In the genomic region with DNA sequence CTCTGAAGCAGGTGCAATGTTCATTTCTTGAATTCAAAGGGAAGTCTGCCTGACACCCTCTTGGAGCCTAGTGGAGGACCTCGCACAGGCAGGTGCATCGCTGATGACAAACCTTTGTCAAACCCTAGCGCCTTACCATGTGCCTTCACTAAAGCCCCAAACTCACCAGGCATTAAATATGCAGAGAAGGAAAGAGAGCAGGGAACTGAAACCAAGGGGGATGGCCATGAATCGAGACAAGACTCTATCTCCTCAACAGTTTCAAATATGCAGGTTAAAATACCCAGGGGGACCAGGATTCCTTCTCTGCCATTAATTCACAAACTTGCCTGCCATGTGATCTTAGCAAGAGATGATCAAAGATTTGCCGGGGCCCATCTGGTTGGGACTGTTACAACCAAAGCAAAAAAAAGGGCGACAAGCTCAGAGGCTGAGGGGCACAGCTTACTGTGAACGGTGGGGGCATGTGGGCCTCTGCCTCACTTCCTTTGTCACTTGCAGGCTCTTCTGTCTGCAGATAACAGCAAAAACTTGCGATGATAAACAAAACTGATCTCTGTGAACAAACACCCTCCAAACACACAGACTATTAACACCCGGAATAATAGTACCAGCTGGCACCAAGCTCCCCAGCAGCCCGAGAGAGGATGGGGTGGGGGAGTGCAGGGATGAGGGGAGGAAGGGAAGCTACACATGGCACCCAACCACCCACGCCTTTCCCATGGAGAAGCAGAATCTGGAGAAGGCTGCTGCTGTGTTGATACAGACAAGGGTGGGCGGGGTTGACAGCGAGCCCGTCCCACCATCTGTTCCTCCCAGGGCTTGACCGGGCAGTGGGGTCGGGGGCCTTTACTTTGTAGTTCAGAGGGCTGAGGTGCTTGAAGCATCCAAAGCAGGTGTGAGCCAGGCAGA, we compare ENCODE assay signal across 8 cellular contexts. TPM values are rescaled to one million over a fixed set of nuclear protein-coding genes. Genes with fewer than 3 reads are reported as not detected.
DNase-seq lines count a peak whose midpoint lies in the region; ATAC-seq and TF ChIP-seq lines count a peak whose summit lies in the region.

No MANE protein-coding gene starts in this region.

- H3K9me3 ChIP-seq in naive thymus-derived CD4-positive, alpha-beta T cell (ENCODE audit: control insufficient read depth in 2 of 3, low read length in 3 of 3): no peaks in the 10 kb centered on the region
- no peaks in the 10 kb centered on the region for H3K9me3 ChIP-seq in gastrocnemius medialis

- H3K27me3 ChIP-seq in naive thymus-derived CD4-positive, alpha-beta T cell (ENCODE audit: control insufficient read depth in 2 of 2, insufficient read depth in 2 of 2, low read length in 2 of 2): no peaks in the 10 kb centered on the region
- H3K27me3 ChIP-seq in gastrocnemius medialis: no peaks in the 10 kb centered on the region

- peaks cover 13% of the 10 kb centered on the region for H3K4me1 Mint-ChIP-seq in activated T-helper 17 cell treated with anti-CD3 and anti-CD28 coated beads, Interleukin-2, amount 50 U/mL, for 72 hours
- H3K4me1 Mint-ChIP-seq in naive thymus-derived CD4-positive, alpha-beta T cell: peaks cover 27 to 60% (median 48%) of the 10 kb centered on the region in 7 donors

- peaks cover 17 to 79% (median 18%) of the 10 kb centered on the region in 3 experiments for H3K36me3 ChIP-seq in naive thymus-derived CD4-positive, alpha-beta T cell (ENCODE audit: control insufficient read depth in 2 of 3, insufficient read depth in 3 of 3, low read length in 3 of 3)
- peaks cover 0 to 52% of the 10 kb centered on the region in 2 donors for H3K36me3 ChIP-seq in gastrocnemius medialis

- no peak for TF ChIP-seq POLR2A in gastrocnemius medialis (IDR thresholded peaks at IDR 0.05)

- H3K4me3 Mint-ChIP-seq in activated T-helper 17 cell treated with anti-CD3 and anti-CD28 coated beads, Interleukin-2, amount 50 U/mL, for 72 hours: no peak overlapping the region
- H3K4me3 Mint-ChIP-seq in naive thymus-derived CD4-positive, alpha-beta T cell: peak overlapping the region in 9 of 10 donors; percentile 32 to 78 (median 66)

- peak overlapping the region; percentile 63 for H3K27ac ChIP-seq in naive thymus-derived CD4-positive, alpha-beta T cell (ENCODE audit: low read depth, low read length)
- H3K27ac ChIP-seq in gastrocnemius medialis: no peak overlapping the region

- H3K36me3 Mint-ChIP-seq in activated T-helper 17 cell treated with anti-CD3 and anti-CD28 coated beads, Interleukin-2, amount 50 U/mL, for 72 hours (ENCODE audit: low read depth): peaks cover 57% of the 10 kb centered on the region
- H3K36me3 Mint-ChIP-seq in naive thymus-derived CD4-positive, alpha-beta T cell: peaks cover 4 to 40% (median 16%) of the 10 kb centered on the region in 5 donors

- POLR2A ChIA-PET in naive thymus-derived CD4-positive, alpha-beta T cell (lab: Charles Lee): interaction anchor here (0.6 to 3.8 kb wide), 10 partner anchors 11 to 150 kb away, joined by 3 to 21 read pairs (median 4); a partner anchor contains a TSS

- H3K9me3 Mint-ChIP-seq in activated T-helper 17 cell treated with anti-CD3 and anti-CD28 coated beads, Interleukin-2, amount 50 U/mL, for 72 hours: no peaks in the 10 kb centered on the region
- H3K9me3 Mint-ChIP-seq in naive thymus-derived CD4-positive, alpha-beta T cell: peaks cover 0 to 2% (median 0%) of the 10 kb centered on the region in 11 donors

- H3K27ac Mint-ChIP-seq in activated T-helper 17 cell treated with anti-CD3 and anti-CD28 coated beads, Interleukin-2, amount 50 U/mL, for 72 hours: peak overlapping the region; percentile 80
- H3K27ac Mint-ChIP-seq in naive thymus-derived CD4-positive, alpha-beta T cell: peak overlapping the region; percentile 7 to 98 (median 92)

- DNase-seq in GM12864 (ENCODE audit: low read depth) (peak; percentile 39), T-helper 1 cell (no peak), NCI-H2029 (lab: John Stamatoyannopoulos, UW) (no peak), gastrocnemius medialis (no peak)
- peak in 7 of 9 donors; percentile 21 to 57 (median 42) for DNase-seq in naive thymus-derived CD4-positive, alpha-beta T cell

- intact Hi-C loops in naive thymus-derived CD4-positive, alpha-beta T cell (cut with micrococcal nuclease): loop anchor here (1.0 to 5.0 kb wide), 6 partner anchors 19 to 371 kb away; a partner anchor contains a TSS
- intact Hi-C loops in gastrocnemius medialis (cut with DNase I; ENCODE audit: low total_unique reads): loop anchor here (5.0 kb wide), 1 partner anchor 41 kb away; no protein-coding TSS in a partner anchor

- no peak overlapping the region for H3K4me3 ChIP-seq in GM12864 (ENCODE audit: low read depth, low read length)
- no peak overlapping the region for H3K4me3 ChIP-seq in naive thymus-derived CD4-positive, alpha-beta T cell (ENCODE audit: low read length)
- no peak overlapping the region for H3K4me3 ChIP-seq in gastrocnemius medialis

- no peaks in the 10 kb centered on the region for H3K27me3 Mint-ChIP-seq in activated T-helper 17 cell treated with anti-CD3 and anti-CD28 coated beads, Interleukin-2, amount 50 U/mL, for 72 hours
- no peaks in the 10 kb centered on the region for H3K27me3 Mint-ChIP-seq in naive thymus-derived CD4-positive, alpha-beta T cell

- peaks cover 31 to 49% of the 10 kb centered on the region in 2 donors for H3K4me1 ChIP-seq in naive thymus-derived CD4-positive, alpha-beta T cell (ENCODE audit: control insufficient read depth in 2 of 2, insufficient read depth in 2 of 2, low read length in 2 of 2)
- peaks cover 3 to 5% of the 10 kb centered on the region in 2 donors for H3K4me1 ChIP-seq in gastrocnemius medialis

- peak; percentile 65 for ATAC-seq in GM19455 (IDR thresholded peaks at IDR 0.05; ENCODE audit: unreplicated experiment)
- ATAC-seq in HG03439 (IDR thresholded peaks at IDR 0.05; ENCODE audit: unreplicated experiment): peak; percentile 45
- no peak for ATAC-seq in activated T-helper 17 cell treated with anti-CD3 and anti-CD28 coated beads, Interleukin-2, amount 50 U/mL, for 72 hours (replicated peaks)
- peak; percentile 70 for ATAC-seq in naive thymus-derived CD4-positive, alpha-beta T cell
- ATAC-seq in gastrocnemius medialis: no peak

- in situ Hi-C loops in gastrocnemius medialis (cut with MboI; ENCODE audit: low sequenced_read_pairs in 4 of 4): loop anchor here in 2 of 4 donors (10.0 kb wide), 2 partner anchors 73 to 373 kb away; a partner anchor contains a TSS

- CTCF ChIA-PET in naive thymus-derived CD4-positive, alpha-beta T cell (lab: Charles Lee): interaction anchor here (1.0 kb wide), 1 partner anchor 29 kb away, joined by 4 read pairs; no protein-coding TSS in a partner anchor

- no peak for TF ChIP-seq CTCF in GM12864 (IDR thresholded peaks at IDR 0.05; ENCODE audit: low read depth, low read length, missing control alignments)
- TF ChIP-seq CTCF in gastrocnemius medialis (IDR thresholded peaks at IDR 0.05 in 4 of 5, conservative IDR thresholded peaks at IDR 0.05 in 1 of 5): no peak

RNA-seq across cellular contexts. Expression of a gene that starts 33.9 kb away (rescaled TPM):
- 100 to 1,000 TPM in 1 of 2 donors, 10 to 100 TPM in 1; 74.9 to 242 TPM for total RNA-seq in activated T-helper 17 cell treated with anti-CD3 and anti-CD28 coated beads, Interleukin-2, amount 50 U/mL, for 72 hours
- total RNA-seq in naive thymus-derived CD4-positive, alpha-beta T cell: 100 to 1,000 TPM; 189 to 611 (median 383) TPM
- polyA plus RNA-seq in naive thymus-derived CD4-positive, alpha-beta T cell: 10 to 100 TPM; 55.0 to 85.3 TPM
- 10 to 100 TPM in 2 of 4 donors, 1 to 10 TPM in 2; 6.3 to 19.5 (median 10.6) TPM for total RNA-seq in gastrocnemius medialis

RNA-seq across cellular contexts. Expression of a gene that starts 38.4 kb away (rescaled TPM):
- 1 to 10 TPM; 1.5 to 1.7 TPM for total RNA-seq in activated T-helper 17 cell treated with anti-CD3 and anti-CD28 coated beads, Interleukin-2, amount 50 U/mL, for 72 hours
- total RNA-seq in naive thymus-derived CD4-positive, alpha-beta T cell: 1 to 10 TPM; 1.5 to 3.2 (median 2.0) TPM
- under 1 TPM; 0.66 to 0.83 TPM for polyA plus RNA-seq in naive thymus-derived CD4-positive, alpha-beta T cell
- 100 to 1,000 TPM in 2 of 4 donors, 10 to 100 TPM in 2; 65.7 to 155 (median 108) TPM for total RNA-seq in gastrocnemius medialis

RNA-seq across cellular contexts. Expression of a gene that starts 40.6 kb away (rescaled TPM):
- total RNA-seq in activated T-helper 17 cell treated with anti-CD3 and anti-CD28 coated beads, Interleukin-2, amount 50 U/mL, for 72 hours: not detected
- total RNA-seq in naive thymus-derived CD4-positive, alpha-beta T cell: under 1 TPM in 2 of 5 experiments, not detected in 3; 0.84 to 0.85 TPM
- polyA plus RNA-seq in naive thymus-derived CD4-positive, alpha-beta T cell: not detected
- under 1 TPM in 1 of 4 donors, not detected in 3; 0.97 TPM for total RNA-seq in gastrocnemius medialis

Comparison
In these comparisons a context has a peak if more than half of its experiments do, and no peak if none do; other contexts are left out.
1. DNase-seq: peak in GM12864 (single experiment) and naive thymus-derived CD4-positive, alpha-beta T cell (7 of 9); none in T-helper 1 cell (0 of 5), NCI-H2029 (single experiment) and gastrocnemius medialis (0 of 2).
2. ATAC-seq: peak in GM19455 (single experiment), HG03439 (single experiment) and naive thymus-derived CD4-positive, alpha-beta T cell (single experiment); none in activated T-helper 17 cell treated with anti-CD3 and anti-CD28 coated beads, Interleukin-2, amount 50 U/mL, for 72 hours (single experiment) and gastrocnemius medialis (0 of 2).
3. RNA of a gene that starts 38.4 kb away (total RNA-seq): 65.7 to 155 TPM in gastrocnemius medialis; 1.5 to 3.2 TPM in naive thymus-derived CD4-positive, alpha-beta T cell and 1.5 to 1.7 TPM in activated T-helper 17 cell treated with anti-CD3 and anti-CD28 coated beads, Interleukin-2, amount 50 U/mL, for 72 hours; every median in the first group is over 10 times any median in the second.